In genomic region chr3:52443268-52443610, GRCh38 we compare ENCODE assay signal across 17 cellular contexts. TPM values are rescaled to one million over a fixed set of nuclear protein-coding genes. Genes with fewer than 3 reads are reported as not detected.
DNase-seq lines count a peak whose midpoint lies in the region; ATAC-seq and TF ChIP-seq lines count a peak whose summit lies in the region.
"Had no signal": no experiment of that assay in that cellular context is flagged by ENCODE, and none has a peak within 500 bp of the region (broad histone marks: within the 10 kb centered on the region; RNA-seq: fewer than 3 reads in every experiment).

No MANE protein-coding gene starts in this region.

- H3K27me3 ChIP-seq in left ventricle myocardium inferior (ENCODE audit: low read depth): no peaks in the 10 kb centered on the region
- H3K27me3 ChIP-seq in endodermal cell (ENCODE audit: control insufficient read depth, insufficient read depth, low read length, poor library complexity, severe bottlenecking): no peaks in the 10 kb centered on the region
- no peaks in the 10 kb centered on the region for H3K27me3 ChIP-seq in suprapubic skin

- H3K4me3 Mint-ChIP-seq in endodermal cell: peak overlapping the region; percentile 46
- H3K4me3 Mint-ChIP-seq: CD4-positive, alpha-beta T cell had no signal

- TF ChIP-seq POLR2A in suprapubic skin (IDR thresholded peaks at IDR 0.05): no peak

- intact Hi-C loops in left ventricle myocardium inferior (cut with micrococcal nuclease): no loop called here
- intact Hi-C loops in Right ventricle myocardium inferior (cut with DNase I): no loop called here

- TF ChIP-seq CTCF in left ventricle myocardium inferior (IDR thresholded peaks at IDR 0.05; ENCODE audit: borderline replicate concordance): no peak
- no peak for TF ChIP-seq CTCF in endodermal cell (conservative IDR thresholded peaks at IDR 0.05)
- TF ChIP-seq CTCF in suprapubic skin (IDR thresholded peaks at IDR 0.05): no peak

- H3K36me3 ChIP-seq in left ventricle myocardium inferior: peaks cover 5% of the 10 kb centered on the region
- no peaks in the 10 kb centered on the region for H3K36me3 ChIP-seq in endodermal cell (ENCODE audit: control insufficient read depth, insufficient read depth, low read length)
- H3K36me3 ChIP-seq in mesodermal cell (ENCODE audit: control insufficient read depth, insufficient read depth, low read length): no peaks in the 10 kb centered on the region
- H3K36me3 ChIP-seq in suprapubic skin: no peaks in the 10 kb centered on the region

- DNase-seq in left ventricle myocardium inferior (no peak), Right ventricle myocardium inferior (ENCODE audit: missing footprints) (no peak), endodermal cell (no peak), suprapubic skin (ENCODE audit: low spot score in 2 of 2) (no peak), SIG-M5 (lab: John Stamatoyannopoulos, UW) (no peak), GOT3 (lab: John Stamatoyannopoulos, UW) (no peak), A172 (ENCODE audit: low spot score) (no peak)
- DNase-seq: CD4-positive, alpha-beta T cell; GM23248; KBM-7; NCI-H345; NCI-H526 treated with DMSO at 0.1 percent for 48 hours; NK-92 treated with Interleukin-12 subunit alpha and Interleukin-12 subunit beta, amount 100 ng/mL, for 24 hours; OCI-M1; RPMI8226 had no signal

- no peak overlapping the region for H3K27ac Mint-ChIP-seq in endodermal cell
- H3K27ac Mint-ChIP-seq: CD4-positive, alpha-beta T cell had no signal

- H3K4me1 ChIP-seq in left ventricle myocardium inferior (peaks cover 31% of the 10 kb centered on the region), endodermal cell (ENCODE audit: control insufficient read depth, insufficient read depth, low read length) (no peaks in the 10 kb centered on the region), mesodermal cell (ENCODE audit: control insufficient read depth, insufficient read depth, low read length, poor library complexity, severe bottlenecking) (peaks cover 4% of the 10 kb centered on the region), suprapubic skin (peaks cover 23% of the 10 kb centered on the region)

- H3K27me3 Mint-ChIP-seq in endodermal cell (ENCODE audit: insufficient read depth): no peaks in the 10 kb centered on the region
- H3K27me3 Mint-ChIP-seq: CD4-positive, alpha-beta T cell had no signal

- WGBS in endodermal cell (ENCODE audit: insufficient coverage in 1 of 2, insufficient read length in 1 of 2), 2 experiments: 92 to 96% methylated on average over 4 to 8 of the region's 8 CpGs
- 82 to 100% methylated on average over 3 to 6 of the region's 8 CpGs for WGBS in mesodermal cell (ENCODE audit: insufficient coverage in 2 of 2), 2 experiments
- 88% methylated on average over 8 of the region's 8 CpGs for WGBS in suprapubic skin

- no peak overlapping the region for H3K9ac ChIP-seq in endodermal cell (ENCODE audit: extremely low read depth, low read length, poor library complexity, severe bottlenecking)
- H3K9ac ChIP-seq: GM23248 had no signal

- H3K4me3 ChIP-seq in left ventricle myocardium inferior: peak overlapping the region; percentile 53
- no peak overlapping the region for H3K4me3 ChIP-seq in endodermal cell (ENCODE audit: low read length)
- H3K4me3 ChIP-seq in mesodermal cell (ENCODE audit: extremely low read depth, insufficient read depth, low read length, poor library complexity, severe bottlenecking): peak overlapping the region; percentile 6
- peak overlapping the region; percentile 46 for H3K4me3 ChIP-seq in suprapubic skin
- H3K4me3 ChIP-seq: GM23248 had no signal

- ATAC-seq in Right ventricle myocardium inferior: no peak

- no peaks in the 10 kb centered on the region for H3K36me3 Mint-ChIP-seq in endodermal cell (ENCODE audit: low read depth)

- no peak for TF ChIP-seq EP300 in suprapubic skin (IDR thresholded peaks at IDR 0.05)

- H3K27ac ChIP-seq in left ventricle myocardium inferior (replicated peaks) (peak overlapping the region; percentile 29), endodermal cell (ENCODE audit: low read depth, low read length) (no peak overlapping the region), mesodermal cell (ENCODE audit: low read depth, low read length, severe bottlenecking) (no peak overlapping the region), suprapubic skin (no peak overlapping the region)
- H3K27ac ChIP-seq: GM23248 had no signal

- H3K9me3 Mint-ChIP-seq in endodermal cell: no peaks in the 10 kb centered on the region
- H3K9me3 Mint-ChIP-seq: CD4-positive, alpha-beta T cell had no signal

- peaks cover 5% of the 10 kb centered on the region for H3K4me1 Mint-ChIP-seq in endodermal cell

- H3K9me3 ChIP-seq in left ventricle myocardium inferior (replicated peaks): no peaks in the 10 kb centered on the region
- H3K9me3 ChIP-seq in endodermal cell (ENCODE audit: control insufficient read depth, low read length): no peaks in the 10 kb centered on the region
- no peaks in the 10 kb centered on the region for H3K9me3 ChIP-seq in mesodermal cell (ENCODE audit: control insufficient read depth, low read length)
- no peaks in the 10 kb centered on the region for H3K9me3 ChIP-seq in suprapubic skin

RNA-seq across cellular contexts. Expression of gene SEMA3G, which starts 1.7 kb away (rescaled TPM):
- 9.2 TPM for total RNA-seq in left ventricle myocardium inferior
- 12.3 TPM for total RNA-seq in Right ventricle myocardium inferior
- total RNA-seq in endodermal cell: 1 to 10 TPM; 2.5 to 8.6 TPM
- 1.9 TPM for polyA plus RNA-seq in endodermal cell (2013, experiment 1 of 2)
- 1.5 TPM for polyA plus RNA-seq in endodermal cell (2013, experiment 2 of 2)
- 24.5 TPM for polyA plus RNA-seq in mesodermal cell (2013, experiment 1 of 2)
- polyA plus RNA-seq in mesodermal cell (2013, experiment 2 of 2): 16.1 TPM
- total RNA-seq in suprapubic skin: 10 to 100 TPM; 14.4 to 44.0 (median 26.5) TPM
- 0.05 and 0.07 TPM in 2 replicates for total RNA-seq in A172 (2014; rRNA removed; shearing (Covaris generic))
- total RNA-seq: A673, GM23248 had no signal

RNA-seq across cellular contexts. Expression of gene TNNC1, which starts 10.6 kb away (rescaled TPM):
- total RNA-seq in left ventricle myocardium inferior (8,962 TPM), Right ventricle myocardium inferior (9,051 TPM), endodermal cell (10 to 100 TPM; 44.8 to 64.6 TPM), suprapubic skin (10 to 100 TPM in 1 of 4 donors, 1 to 10 TPM in 3; 1.4 to 15.9 (median 8.4) TPM)
- polyA plus RNA-seq in endodermal cell (2013, experiment 1 of 2): 30.4 TPM
- polyA plus RNA-seq in endodermal cell (2013, experiment 2 of 2): 36.1 TPM
- 12.7 TPM for polyA plus RNA-seq in mesodermal cell (2013, experiment 1 of 2)
- polyA plus RNA-seq in mesodermal cell (2013, experiment 2 of 2): 15.9 TPM
- 16.5 and 36.6 TPM in 2 replicates for total RNA-seq in A172 (2014; rRNA removed; shearing (Covaris generic))
- total RNA-seq: A673, GM23248 had no signal
- polyA plus RNA-seq: GM23248 had no signal

RNA-seq across cellular contexts. Expression of gene NISCH, which starts 12.2 kb away (rescaled TPM):
- total RNA-seq in left ventricle myocardium inferior (44.3 TPM), Right ventricle myocardium inferior (45.6 TPM), endodermal cell (100 to 1,000 TPM; 151 to 156 TPM), suprapubic skin (100 to 1,000 TPM in 2 of 4 donors, 10 to 100 TPM in 2; 68.7 to 298 (median 94.6) TPM)
- polyA plus RNA-seq in endodermal cell (2013, experiment 1 of 2): 124 TPM
- 99.4 TPM for polyA plus RNA-seq in endodermal cell (2013, experiment 2 of 2)
- polyA plus RNA-seq in mesodermal cell (2013, experiment 1 of 2): 128 TPM
- 101 TPM for polyA plus RNA-seq in mesodermal cell (2013, experiment 2 of 2)
- 25.7 and 46.1 TPM in 2 replicates for total RNA-seq in A172 (2014; rRNA removed; shearing (Covaris generic))

RNA-seq across cellular contexts. Expression of gene PHF7, which starts 32.8 kb away (rescaled TPM):
- total RNA-seq in left ventricle myocardium inferior: 16.8 TPM
- total RNA-seq in Right ventricle myocardium inferior: 13.7 TPM
- 10 to 100 TPM; 10.9 to 12.7 TPM for total RNA-seq in endodermal cell
- 15.3 TPM for polyA plus RNA-seq in endodermal cell (2013, experiment 1 of 2)
- polyA plus RNA-seq in endodermal cell (2013, experiment 2 of 2): 17.0 TPM
- 10.6 TPM for polyA plus RNA-seq in mesodermal cell (2013, experiment 1 of 2)
- 12.2 TPM for polyA plus RNA-seq in mesodermal cell (2013, experiment 2 of 2)
- 10 to 100 TPM in 3 of 4 donors, 1 to 10 TPM in 1; 8.9 to 17.5 (median 11.4) TPM for total RNA-seq in suprapubic skin
- 14.2 and 15.6 TPM in 2 replicates for total RNA-seq in A172 (2014; rRNA removed; shearing (Covaris generic))

RNA-seq across cellular contexts. Expression of gene BAP1, which starts 33.4 kb away (rescaled TPM):
- total RNA-seq in left ventricle myocardium inferior (54.2 TPM), Right ventricle myocardium inferior (53.3 TPM), endodermal cell (100 to 1,000 TPM in 1 of 2 donors, 10 to 100 TPM in 1; 94.5 to 100 TPM), suprapubic skin (100 to 1,000 TPM in 3 of 4 donors, 10 to 100 TPM in 1; 99.0 to 137 (median 120) TPM)
- polyA plus RNA-seq in endodermal cell (2013, experiment 1 of 2): 80.1 TPM
- 71.0 TPM for polyA plus RNA-seq in endodermal cell (2013, experiment 2 of 2)
- polyA plus RNA-seq in mesodermal cell (2013, experiment 1 of 2): 77.0 TPM
- polyA plus RNA-seq in mesodermal cell (2013, experiment 2 of 2): 66.7 TPM
- 84.6 and 122 TPM in 2 replicates for total RNA-seq in A172 (2014; rRNA removed; shearing (Covaris generic))

Comparison
In these comparisons a context has a peak if more than half of its experiments do, and no peak if none do; other contexts are left out.
1. RNA of gene TNNC1, which starts 10.6 kb away (total RNA-seq): 9,051 TPM in Right ventricle myocardium inferior (single experiment) and 8,962 TPM in left ventricle myocardium inferior (single experiment); 44.8 to 64.6 TPM in endodermal cell, 16.5 to 36.6 TPM in A172 and 1.4 to 15.9 TPM in suprapubic skin; every median in the first group is over 100 times any median in the second.